In the genomic region with DNA sequence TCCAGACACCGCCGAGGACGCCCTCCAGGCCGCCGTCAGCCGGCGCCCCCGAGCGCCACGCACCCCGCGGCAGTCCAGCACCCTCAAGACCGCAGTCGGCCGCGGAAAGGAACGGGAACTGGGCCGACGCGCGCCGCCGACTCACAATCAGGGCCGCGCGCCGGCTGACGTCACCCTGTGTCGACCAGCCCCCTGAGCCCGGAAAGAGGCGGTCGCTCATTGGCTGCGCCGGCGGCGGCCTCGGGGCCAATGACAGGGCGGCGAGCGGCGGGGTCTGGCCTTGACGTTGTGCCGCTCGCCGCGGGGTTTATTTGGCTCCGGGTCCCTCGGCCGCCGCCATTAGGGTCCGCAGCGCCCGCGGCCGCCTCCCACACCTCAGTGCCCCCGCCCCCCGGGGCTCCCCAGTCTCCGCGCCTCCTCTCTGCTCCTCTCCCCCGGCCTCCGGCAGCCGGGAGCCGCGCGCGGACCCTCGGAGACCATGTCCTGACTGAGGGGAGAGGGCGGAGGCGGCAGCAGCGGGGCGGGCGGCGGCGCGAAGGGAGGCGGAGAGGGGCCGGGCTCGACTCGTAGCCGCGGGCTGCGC, we compare ENCODE assay signal across 8 cellular contexts.
DNase-seq lines count a peak whose midpoint lies in the region; ATAC-seq lines count a peak whose summit lies in the region.

No MANE protein-coding gene starts in this region.

- DNase-seq in COLO668 (lab: John Stamatoyannopoulos, UW; ENCODE audit: unreplicated experiment) (peak; percentile 96), HS-27A (ENCODE audit: low read depth) (peak; percentile 60), memory B cell (ENCODE audit: low spot score in 2 of 2) (peak; percentile 96 to 98)
- DNase-seq in NK-92 treated with Interleukin-12 subunit alpha and Interleukin-12 subunit beta, amount 100 ng/mL, for 24 hours (lab: John Stamatoyannopoulos, UW), result peak; percentile 89
- DNase-seq in activated CD8-positive, alpha-beta memory T cell treated with anti-CD3 and anti-CD28 coated beads for 48 hours (ENCODE audit: low read depth in 2 of 3, low spot score in 2 of 3), result peak; percentile 92 to 94 (median 94)
- DNase-seq in effector memory CD8-positive, alpha-beta T cell, result peak; percentile 96 to 98 (median 96)
- DNase-seq in stimulated activated CD8-positive, alpha-beta memory T cell treated with anti-CD3 and anti-CD28 coated beads, Interleukin-12 subunit alpha, Interleukin-12 subunit beta, amount 100 ng/mL, for 1 hour (ENCODE audit: low read depth), result peak; percentile 96

- peaks cover 25 to 34% of the 10 kb centered on the region in 2 donors for H3K4me1 Mint-ChIP-seq in effector memory CD8-positive, alpha-beta T cell (ENCODE audit: low read depth in 2 of 2)
- peaks cover 32% of the 10 kb centered on the region for H3K4me1 Mint-ChIP-seq in memory B cell

- no peaks in the 10 kb centered on the region for H3K9me3 Mint-ChIP-seq in effector memory CD8-positive, alpha-beta T cell
- H3K9me3 Mint-ChIP-seq in memory B cell, result no peaks in the 10 kb centered on the region

- H3K36me3 Mint-ChIP-seq in effector memory CD8-positive, alpha-beta T cell (ENCODE audit: insufficient read depth), result peaks cover 10% of the 10 kb centered on the region
- H3K36me3 Mint-ChIP-seq in memory B cell, result peaks cover 5% of the 10 kb centered on the region

- H3K27me3 Mint-ChIP-seq in effector memory CD8-positive, alpha-beta T cell, result peaks cover 6 to 8% of the 10 kb centered on the region in 2 donors
- H3K27me3 Mint-ChIP-seq in memory B cell, result peaks cover 7% of the 10 kb centered on the region

- peak overlapping the region; percentile 95 to 96 for H3K27ac Mint-ChIP-seq in effector memory CD8-positive, alpha-beta T cell
- H3K27ac Mint-ChIP-seq in memory B cell, result peak overlapping the region; percentile 97

- ATAC-seq in GM19468 (IDR thresholded peaks at IDR 0.05; ENCODE audit: extremely low read depth, unreplicated experiment) (peak; percentile 93), memory B cell (ENCODE audit: low read depth) (peak; percentile 90)
- peak; percentile 91 for ATAC-seq in effector memory CD8-positive, alpha-beta T cell (replicated peaks)

- H3K4me3 Mint-ChIP-seq in effector memory CD8-positive, alpha-beta T cell, result peak overlapping the region; percentile 80 to 92
- H3K4me3 Mint-ChIP-seq in memory B cell, result peak overlapping the region; percentile 84

Comparison
In these comparisons a context has a peak if more than half of its experiments do, and no peak if none do; other contexts are left out.
1. Peak in every context shown above with its lines: DNase-seq and ATAC-seq.